13 cellular contexts compared by ENCODE assay signal in genomic region chr19:38070573-38070972, GRCh38.
DNase-seq lines count a peak whose midpoint lies in the region; TF ChIP-seq lines count a peak whose summit lies in the region.
"Had no signal": no experiment of that assay in that cellular context is flagged by ENCODE, and none has a peak within 500 bp of the region (broad histone marks: within the 10 kb centered on the region; RNA-seq: fewer than 3 reads in every experiment).

No MANE protein-coding gene starts in this region.

- H3K4me3 ChIP-seq in epithelial cell of esophagus (ENCODE audit: low read length) = no peak overlapping the region
- H3K4me3 ChIP-seq: sigmoid colon, SK-N-MC had no signal

- DNase-seq in HCEC 1CT (peak; percentile 44), NCI-H774 (lab: John Stamatoyannopoulos, UW) (peak; percentile 39), epithelial cell of esophagus (ENCODE audit: low read depth) (peak; percentile 87), renal cortical epithelial cell (ENCODE audit: low read depth) (peak; percentile 93), NCI-H1930 (lab: John Stamatoyannopoulos, UW) (no peak), midbrain (lab: John Stamatoyannopoulos, UW) (no peak), anterior cingulate cortex (lab: John Stamatoyannopoulos, UW) (no peak), NCI-H2196 (lab: John Stamatoyannopoulos, UW; ENCODE audit: unreplicated experiment) (no peak)
- DNase-seq: activated naive CD8-positive, alpha-beta T cell treated with anti-CD3 and anti-CD28 coated beads, Interleukin-2, amount 10 ng/mL, durations not matched to agents 7 days and 5 days; foreskin melanocyte; NCI-H1694; sigmoid colon had no signal

- TF ChIP-seq CTCF in epithelial cell of esophagus (IDR thresholded peaks at IDR 0.05; ENCODE audit: insufficient read depth, low read depth, low read length, missing control alignments) = no peak

Comparison
In these comparisons a context has a peak if more than half of its experiments do, and no peak if none do; other contexts are left out.
1. DNase-seq: peak in HCEC 1CT (single experiment), NCI-H774 (single experiment), epithelial cell of esophagus (single experiment) and renal cortical epithelial cell (single experiment); none in NCI-H1930 (0 of 2), midbrain (single experiment), anterior cingulate cortex (0 of 58) and NCI-H2196 (single experiment).